ENCODE assay signal across 14 cellular contexts in the genomic region with DNA sequence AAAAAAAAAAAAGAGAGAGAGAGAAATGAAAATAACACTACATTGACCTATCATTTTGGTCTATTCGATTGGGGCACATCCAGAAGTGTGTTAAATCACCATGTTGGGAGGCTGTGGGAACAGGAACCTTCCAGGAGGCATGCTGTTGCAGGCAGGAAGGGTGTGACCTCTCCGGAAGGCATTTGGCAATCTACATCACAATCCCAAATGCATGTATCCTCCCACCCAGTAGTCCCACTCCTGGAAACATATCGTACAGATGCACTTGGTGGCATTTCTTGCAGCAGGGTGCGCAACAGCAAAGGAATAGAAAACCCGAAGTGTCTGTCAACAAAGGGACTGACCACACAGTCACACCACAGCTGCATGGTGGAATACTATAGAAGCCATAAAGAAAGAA. TPM values are rescaled to one million over a fixed set of nuclear protein-coding genes. Genes with fewer than 3 reads are reported as not detected.
DNase-seq lines count a peak whose midpoint lies in the region; ATAC-seq, FAIRE-seq and TF ChIP-seq lines count a peak whose summit lies in the region.
"Had no signal": no experiment of that assay in that cellular context is flagged by ENCODE, and none has a peak within 500 bp of the region (broad histone marks: within the 10 kb centered on the region; RNA-seq: fewer than 3 reads in every experiment).

No MANE protein-coding gene starts in this region.

- intact Hi-C loops in left lung (cut with DNase I) = no loop called here

- no peaks in the 10 kb centered on the region for H3K9me3 ChIP-seq in BLaER1 treated with 17β-estradiol and CSF1 and Interleukin-3, amounts not matched to agents 10 nM and 100 nM (replicated peaks in 1 of 11)
- H3K9me3 ChIP-seq in left lung = no peaks in the 10 kb centered on the region

- no peak overlapping the region for H3K4me3 ChIP-seq in BLaER1 treated with 17β-estradiol and CSF1 and Interleukin-3, amounts not matched to agents 10 nM and 100 nM
- H3K4me3 ChIP-seq in KMS-11 (IDR thresholded peaks at IDR 0.05; ENCODE audit: insufficient read depth, low read depth, low read length) (no peak overlapping the region), coronary artery (no peak overlapping the region), left lung (no peak overlapping the region)
- H3K4me3 ChIP-seq: skin epidermis had no signal

- no peak overlapping the region for H3K27ac Mint-ChIP-seq in activated T-cell treated with anti-CD3 and anti-CD28 coated beads, Interleukin-2, amount 50 U/mL, for 72 hours
- H3K27ac Mint-ChIP-seq: B cell had no signal

- H3K4me1 Mint-ChIP-seq in activated T-cell treated with anti-CD3 and anti-CD28 coated beads, Interleukin-2, amount 50 U/mL, for 72 hours (ENCODE audit: low read depth) = peaks cover 29% of the 10 kb centered on the region

- peaks cover 13 to 59% (median 39%) of the 10 kb centered on the region in 10 experiments for H3K4me1 ChIP-seq in BLaER1 treated with 17β-estradiol and CSF1 and Interleukin-3, amounts not matched to agents 10 nM and 100 nM
- H3K4me1 ChIP-seq in KMS-11 (ENCODE audit: low read depth, poor library complexity, severe bottlenecking) (peaks cover 21% of the 10 kb centered on the region), left lung (peaks cover 12 to 48% of the 10 kb centered on the region in 2 donors)

- no peaks in the 10 kb centered on the region for H3K79me2 ChIP-seq in KMS-11 (ENCODE audit: insufficient read depth, low read depth)

- H3K9me3 Mint-ChIP-seq in activated T-cell treated with anti-CD3 and anti-CD28 coated beads, Interleukin-2, amount 50 U/mL, for 72 hours = no peaks in the 10 kb centered on the region
- H3K9me3 Mint-ChIP-seq: naive thymus-derived CD8-positive, alpha-beta T cell had no signal

- peak overlapping the region in 9 of 11 experiments; percentile 12 to 80 (median 69); a peak in 16 of 22 replicates for H3K4me2 ChIP-seq in BLaER1 treated with 17β-estradiol and CSF1 and Interleukin-3, amounts not matched to agents 10 nM and 100 nM
- H3K4me2 ChIP-seq in KMS-11 = peak overlapping the region; percentile 64; the same call in 1 of the 2 replicates

- no peaks in the 10 kb centered on the region for H3K27me3 ChIP-seq in BLaER1 treated with 17β-estradiol and CSF1 and Interleukin-3, amounts not matched to agents 10 nM and 100 nM
- H3K27me3 ChIP-seq in KMS-11 (ENCODE audit: insufficient read depth, low read depth) = peaks cover 6% of the 10 kb centered on the region; the same call in 1 of the 2 replicates
- no peaks in the 10 kb centered on the region for H3K27me3 ChIP-seq in left lung

- no peak for FAIRE-seq in frontal cortex (lab: Jason Lieb, UNC)
- FAIRE-seq: astrocyte had no signal

- H4K20me1 ChIP-seq in BLaER1 treated with 17β-estradiol and CSF1 and Interleukin-3, amounts not matched to agents 10 nM and 100 nM = no peaks in the 10 kb centered on the region
- no peaks in the 10 kb centered on the region for H4K20me1 ChIP-seq in KMS-11 (ENCODE audit: insufficient read depth)

- ATAC-seq in left lung = peak; percentile 58
- ATAC-seq in activated T-cell treated with anti-CD3 and anti-CD28 coated beads, Interleukin-2, amount 50 U/mL, for 72 hours (replicated peaks in 1 of 2) = no peak
- no peak for ATAC-seq in HG03025 (IDR thresholded peaks at IDR 0.05; ENCODE audit: low FRiP score, unreplicated experiment)

- peak overlapping the region in 2 of 11 experiments; percentile 11 to 28; a peak in 1 of 22 replicates for H3K9ac ChIP-seq in BLaER1 treated with 17β-estradiol and CSF1 and Interleukin-3, amounts not matched to agents 10 nM and 100 nM
- no peak overlapping the region for H3K9ac ChIP-seq in KMS-11

- H3K4me3 Mint-ChIP-seq in activated T-cell treated with anti-CD3 and anti-CD28 coated beads, Interleukin-2, amount 50 U/mL, for 72 hours = no peak overlapping the region
- H3K4me3 Mint-ChIP-seq: B cell had no signal

- H3K36me3 ChIP-seq in BLaER1 treated with 17β-estradiol and CSF1 and Interleukin-3, amounts not matched to agents 10 nM and 100 nM = no peaks in the 10 kb centered on the region
- no peaks in the 10 kb centered on the region for H3K36me3 ChIP-seq in KMS-11 (ENCODE audit: insufficient read depth)
- H3K36me3 ChIP-seq in left lung = no peaks in the 10 kb centered on the region

- H2AFZ ChIP-seq in KMS-11 (ENCODE audit: low read depth) = no peak overlapping the region

- TF ChIP-seq CTCF in KMS-11 (conservative IDR thresholded peaks at IDR 0.05; ENCODE audit: low read depth, low read length) (no peak), coronary artery (IDR thresholded peaks at IDR 0.05) (no peak), left lung (IDR thresholded peaks at IDR 0.05) (no peak)

- DNase-seq in coronary artery (ENCODE audit: low spot score) (peak; percentile 29), left lung (no peak), frontal cortex (ENCODE audit: low spot score in 2 of 2) (no peak)
- DNase-seq in stimulated activated CD4-positive, alpha-beta T cell treated with anti-CD3 and anti-CD28 coated beads, Interleukin-2, amount 100 ng/mL, for 48 hours = no peak
- no peak for DNase-seq in activated T-cell treated with anti-CD3 and anti-CD28 coated beads, Interleukin-2, amount 50 U/mL, for 72 hours
- DNase-seq: activated CD8-positive, alpha-beta memory T cell treated with anti-CD3 and anti-CD28 coated beads, Interleukin-2, amount 50 U/mL, for 48 hours; naive thymus-derived CD8-positive, alpha-beta T cell; NCI-H1694 treated with DMSO at 0.1 percent for 48 hours had no signal

- H3K27me3 Mint-ChIP-seq in activated T-cell treated with anti-CD3 and anti-CD28 coated beads, Interleukin-2, amount 50 U/mL, for 72 hours (ENCODE audit: low read depth) = peaks cover 6% of the 10 kb centered on the region
- H3K27me3 Mint-ChIP-seq: naive thymus-derived CD8-positive, alpha-beta T cell had no signal

- peak overlapping the region in 6 of 11 experiments; percentile 24 to 64 (median 55); a peak in 12 of 22 replicates for H3K27ac ChIP-seq in BLaER1 treated with 17β-estradiol and CSF1 and Interleukin-3, amounts not matched to agents 10 nM and 100 nM
- H3K27ac ChIP-seq in KMS-11 (no peak overlapping the region), coronary artery (no peak overlapping the region), left lung (peak overlapping the region; percentile 48 to 59)

- H3K36me3 Mint-ChIP-seq in activated T-cell treated with anti-CD3 and anti-CD28 coated beads, Interleukin-2, amount 50 U/mL, for 72 hours (ENCODE audit: insufficient read depth in 2 of 2) = no peaks in the 10 kb centered on the region
- H3K36me3 Mint-ChIP-seq: naive thymus-derived CD8-positive, alpha-beta T cell had no signal

RNA-seq across cellular contexts. Expression of a gene that starts 7.9 kb away (rescaled TPM):
- total RNA-seq in left lung (10 to 100 TPM; 50.6 to 70.6 TPM), frontal cortex (1.6 TPM)
- under 1 TPM in 1 of 2 donors, not detected in 1; 0.48 TPM for total RNA-seq in activated T-cell treated with anti-CD3 and anti-CD28 coated beads, Interleukin-2, amount 50 U/mL, for 72 hours
- total RNA-seq: B cell had no signal

RNA-seq across cellular contexts. Expression of a gene that starts 31.5 kb away (rescaled TPM):
- total RNA-seq in left lung (10 to 100 TPM; 51.4 to 69.3 TPM), frontal cortex (81.9 TPM)
- total RNA-seq in activated T-cell treated with anti-CD3 and anti-CD28 coated beads, Interleukin-2, amount 50 U/mL, for 72 hours = 10 to 100 TPM; 27.9 to 30.3 TPM

Comparison
In these comparisons a context has a peak if more than half of its experiments do, and no peak if none do; other contexts are left out.
1. H3K27ac ChIP-seq: peak in BLaER1 treated with 17β-estradiol and CSF1 and Interleukin-3, amounts not matched to agents 10 nM and 100 nM (6 of 11) and left lung (2 of 2); none in KMS-11 (single experiment) and coronary artery (0 of 2).
2. RNA of a gene that starts 7.9 kb away (total RNA-seq): 50.6 to 70.6 TPM in left lung; 1.6 TPM in frontal cortex (single experiment) and 0.48 TPM in activated T-cell treated with anti-CD3 and anti-CD28 coated beads, Interleukin-2, amount 50 U/mL, for 72 hours; every median in the first group is over 10 times any median in the second.